19 cellular contexts compared by ENCODE assay signal in the genomic region with DNA sequence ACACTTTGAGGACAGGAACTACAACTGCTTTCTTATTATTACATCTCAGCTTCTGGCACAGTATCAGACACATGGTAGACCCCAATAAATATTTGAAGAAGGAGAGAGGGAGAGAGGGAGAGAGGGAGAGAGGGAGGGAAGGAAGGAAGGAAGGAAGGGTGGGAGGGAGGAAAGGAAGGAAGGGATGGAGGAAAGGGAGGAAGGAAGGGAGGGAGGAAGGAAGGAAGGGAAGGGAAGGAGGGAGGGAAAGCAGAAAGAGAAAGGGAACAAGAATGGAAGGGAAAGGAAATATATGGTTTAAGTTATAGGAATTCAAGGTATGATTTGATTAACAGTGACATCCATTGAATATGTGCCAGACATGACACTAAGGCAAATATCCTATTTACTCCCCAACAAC.
"Had no signal": no experiment of that assay in that cellular context is flagged by ENCODE, and none has a peak within 500 bp of the region (broad histone marks: within the 10 kb centered on the region; RNA-seq: fewer than 3 reads in every experiment).

No MANE protein-coding gene starts in this region.

- H3K9me3 Mint-ChIP-seq: dendritic cell treated with granulocyte-macrophage colony-stimulating factor and Interleukin-4, amounts not matched to agents 40 ng/mL and 50 ng/mL, for 4 days; endodermal cell had no signal

- H3K4me1 Mint-ChIP-seq: endodermal cell had no signal

- DNase-seq: colonic mucosa; cortex of kidney; effector CD8-positive, alpha-beta T cell; effector memory CD8-positive, alpha-beta T cell; endodermal cell; erythroblast; foreskin keratinocyte; heart left ventricle; hypothalamus; left cardiac atrium; left lung; left ventricle myocardium superior; lower lobe of right lung; mesenchymal stem cell; mucosa of descending colon had no signal

- H3K27ac Mint-ChIP-seq: dendritic cell treated with granulocyte-macrophage colony-stimulating factor and Interleukin-4, amounts not matched to agents 40 ng/mL and 50 ng/mL, for 4 days; effector memory CD8-positive, alpha-beta T cell; endodermal cell; mesothelial cell of epicardium had no signal

- ATAC-seq: effector memory CD8-positive, alpha-beta T cell; esophagus mucosa; foreskin keratinocyte; gastroesophageal sphincter; heart left ventricle; left cardiac atrium; left lung; left ventricle myocardium superior; lower lobe of right lung; mucosa of descending colon had no signal

- H3K4me3 Mint-ChIP-seq: dendritic cell treated with granulocyte-macrophage colony-stimulating factor and Interleukin-4, amounts not matched to agents 40 ng/mL and 50 ng/mL, for 4 days; effector memory CD8-positive, alpha-beta T cell; endodermal cell; mesothelial cell of epicardium had no signal

- H3K36me3 Mint-ChIP-seq: mesothelial cell of epicardium had no signal

- H3K27me3 Mint-ChIP-seq: dendritic cell treated with granulocyte-macrophage colony-stimulating factor and Interleukin-4, amounts not matched to agents 40 ng/mL and 50 ng/mL, for 4 days; effector memory CD8-positive, alpha-beta T cell had no signal
